Comparison of ENCODE assay signal across 8 cellular contexts in the genomic region with DNA sequence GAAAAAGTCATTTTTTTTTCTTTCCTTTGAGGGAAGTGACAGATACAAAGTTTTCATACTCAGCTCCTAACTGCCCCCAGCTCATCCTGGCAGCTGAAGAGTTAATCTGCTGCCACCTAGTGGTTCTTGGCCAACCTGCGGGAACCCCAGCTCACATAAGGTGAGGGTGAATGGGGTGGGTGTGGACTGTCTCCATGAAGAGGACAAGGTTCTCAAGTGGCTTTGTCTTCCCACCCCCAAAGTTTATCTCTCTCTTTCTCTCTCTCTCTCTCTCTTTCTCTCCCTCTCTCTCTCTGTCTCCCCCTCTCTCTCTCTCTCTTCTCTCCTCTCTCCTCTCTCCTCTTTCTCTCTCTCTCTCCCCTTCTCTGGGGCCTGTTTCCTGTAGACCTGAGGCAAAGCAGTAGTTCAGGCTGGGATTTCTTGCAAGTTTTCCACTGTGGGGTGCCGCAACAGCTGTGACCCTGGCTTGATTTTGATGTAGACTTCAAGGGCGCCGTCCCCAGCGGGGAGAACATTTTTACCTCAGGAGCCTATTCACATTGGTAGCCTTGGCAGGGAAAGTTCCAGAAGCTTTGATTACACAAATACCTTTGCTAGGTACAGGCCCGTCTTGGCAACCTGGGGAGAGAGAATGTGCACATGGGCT.
DNase-seq lines count a peak whose midpoint lies in the region; ATAC-seq, FAIRE-seq and TF ChIP-seq lines count a peak whose summit lies in the region.

No MANE protein-coding gene starts in this region.

- no peak for TF ChIP-seq EP300 in suprapubic skin (IDR thresholded peaks at IDR 0.05)

- H3K27me3 ChIP-seq in fibroblast of lung (ENCODE audit: control insufficient read depth, insufficient read depth, low read length) (no peaks in the 10 kb centered on the region), suprapubic skin (no peaks in the 10 kb centered on the region)

- H3K9me3 ChIP-seq in fibroblast of lung (ENCODE audit: control insufficient read depth, insufficient read depth, low read depth, low read length) (no peaks in the 10 kb centered on the region), suprapubic skin (no peaks in the 10 kb centered on the region)

- H3K27ac Mint-ChIP-seq in osteocyte (ENCODE audit: unreplicated experiment) = peak overlapping the region; percentile 47

- DNase-seq in D721Med (ENCODE audit: insufficient read length, low spot score) (no peak), HT1080 (ENCODE audit: low read depth) (peak; percentile 59), NOMO-1 treated with dmso at 0.1 percent for 144 hours (lab: John Stamatoyannopoulos, UW; ENCODE audit: unreplicated experiment) (peak; percentile 28), fibroblast of lung (ENCODE audit: low read depth in 2 of 2) (peak; percentile 39 to 59), osteocyte (ENCODE audit: extremely low spot score, unreplicated experiment) (no peak), suprapubic skin (ENCODE audit: low spot score in 2 of 2) (no peak)
- peak; percentile 76 for DNase-seq in activated CD8-positive, alpha-beta memory T cell treated with anti-CD3 and anti-CD28 coated beads, Interleukin-2, amount 50 U/mL, for 48 hours

- 55% methylated on average over 6 of the region's 6 CpGs for WGBS in suprapubic skin

- no peak overlapping the region for H3K4me3 ChIP-seq in fibroblast of lung (replicated peaks in 1 of 4; ENCODE audit: control extremely low read depth in 1 of 4, insufficient read depth in 1 of 4, low read depth in 3 of 4, low read length in 4 of 4)
- no peak overlapping the region for H3K4me3 ChIP-seq in suprapubic skin

- no peak overlapping the region for H3K9ac ChIP-seq in fibroblast of lung (ENCODE audit: insufficient read depth, low read length)

- peaks cover 43% of the 10 kb centered on the region for H3K4me1 Mint-ChIP-seq in osteocyte (ENCODE audit: unreplicated experiment)

- H3K27me3 Mint-ChIP-seq in osteocyte (ENCODE audit: unreplicated experiment) = peaks cover 3% of the 10 kb centered on the region

- no peak overlapping the region for H3K4me3 Mint-ChIP-seq in osteocyte (ENCODE audit: unreplicated experiment)

- H3K9me3 Mint-ChIP-seq in osteocyte (ENCODE audit: unreplicated experiment) = no peaks in the 10 kb centered on the region

- FAIRE-seq in D721Med (lab: Jason Lieb, UNC) = peak; percentile 77

- no peak overlapping the region for H3K4me2 ChIP-seq in fibroblast of lung (ENCODE audit: extremely low read depth, insufficient read depth, low read length)

- H2AFZ ChIP-seq in fibroblast of lung (ENCODE audit: low read length) = no peak overlapping the region

- H4K20me1 ChIP-seq in fibroblast of lung (ENCODE audit: control insufficient read depth, extremely low read depth, insufficient read depth, low read length) = no peaks in the 10 kb centered on the region

- H3K36me3 ChIP-seq in fibroblast of lung (ENCODE audit: control insufficient read depth, insufficient read depth, low read length) = no peaks in the 10 kb centered on the region
- no peaks in the 10 kb centered on the region for H3K36me3 ChIP-seq in suprapubic skin

- peak; percentile 88 for TF ChIP-seq CTCF in D721Med (IDR thresholded peaks at IDR 0.05; ENCODE audit: insufficient read depth, missing control alignments)
- peak; percentile 65 to 86 for TF ChIP-seq CTCF in fibroblast of lung (conservative IDR thresholded peaks at IDR 0.05 in 1 of 2, IDR thresholded peaks at IDR 0.05 in 1 of 2; ENCODE audit: low read depth in 1 of 2, low read length in 2 of 2)
- peak; percentile 77 for TF ChIP-seq CTCF in osteocyte (IDR thresholded peaks at IDR 0.05)
- TF ChIP-seq CTCF in suprapubic skin (IDR thresholded peaks at IDR 0.05) = peak in 1 of 2 donors; percentile 62

- peak; percentile 94 for ATAC-seq in GM21423 (IDR thresholded peaks at IDR 0.05; ENCODE audit: unreplicated experiment)

- H3K27ac ChIP-seq in fibroblast of lung (ENCODE audit: insufficient read depth, low read length) (no peak overlapping the region), suprapubic skin (no peak overlapping the region)

- H3K36me3 Mint-ChIP-seq in osteocyte (ENCODE audit: unreplicated experiment) = no peaks in the 10 kb centered on the region

- no peaks in the 10 kb centered on the region for H3K79me2 ChIP-seq in fibroblast of lung (ENCODE audit: control insufficient read depth, insufficient read depth, low read length)

- H3K4me1 ChIP-seq in fibroblast of lung (ENCODE audit: control insufficient read depth, extremely low read depth, insufficient read depth, low read length) (no peaks in the 10 kb centered on the region), suprapubic skin (peaks cover 10% of the 10 kb centered on the region)

- no peak for TF ChIP-seq POLR2A in suprapubic skin (IDR thresholded peaks at IDR 0.05)

Comparison
In these comparisons a context has a peak if more than half of its experiments do, and no peak if none do; other contexts are left out.
1. DNase-seq: peak in HT1080 (single experiment), NOMO-1 treated with dmso at 0.1 percent for 144 hours (single experiment), activated CD8-positive, alpha-beta memory T cell treated with anti-CD3 and anti-CD28 coated beads, Interleukin-2, amount 50 U/mL, for 48 hours (single experiment) and fibroblast of lung (2 of 2); none in D721Med (single experiment), osteocyte (single experiment) and suprapubic skin (0 of 2).